9 cellular contexts compared by ENCODE assay signal in the genomic region with DNA sequence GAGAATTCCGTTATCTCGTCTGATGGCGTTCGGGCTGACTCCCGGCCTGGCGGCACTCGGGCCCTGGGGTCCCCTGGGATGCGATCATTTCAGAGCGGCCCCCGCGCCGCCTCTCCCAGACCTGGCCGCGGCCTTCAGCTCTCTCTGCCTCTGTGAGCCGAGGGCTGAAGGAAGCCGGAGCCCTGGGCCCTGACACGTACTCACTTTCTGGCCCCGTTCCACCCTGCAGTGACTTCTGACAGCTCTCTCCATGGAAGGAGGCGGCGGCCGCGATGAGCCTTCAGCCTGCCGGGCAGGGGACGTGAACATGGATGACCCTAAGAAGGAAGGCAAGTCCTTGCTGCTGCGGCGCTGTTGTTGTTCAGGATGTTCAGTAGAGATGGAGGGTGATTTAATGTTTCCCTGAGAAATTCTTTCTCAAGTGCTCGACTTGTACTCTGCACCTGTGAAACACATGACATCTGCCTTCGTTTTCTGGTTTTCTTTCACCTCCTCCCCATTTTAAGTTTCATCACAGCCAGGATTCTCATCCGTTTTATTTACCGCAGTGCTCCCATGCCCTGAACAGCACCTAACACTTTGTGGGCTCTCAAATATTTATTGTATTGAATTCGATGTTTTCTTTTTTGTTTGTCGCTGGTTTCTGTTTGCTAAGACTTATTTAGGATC. TPM values are rescaled to one million over a fixed set of nuclear protein-coding genes. Genes with fewer than 3 reads are reported as not detected.
DNase-seq lines count a peak whose midpoint lies in the region; ATAC-seq and TF ChIP-seq lines count a peak whose summit lies in the region.
"Had no signal": no experiment of that assay in that cellular context is flagged by ENCODE, and none has a peak within 500 bp of the region (broad histone marks: within the 10 kb centered on the region; RNA-seq: fewer than 3 reads in every experiment).

No MANE protein-coding gene starts in this region.

- H3K4me2 ChIP-seq in PC-3 (ENCODE audit: low read length) (peak overlapping the region; percentile 98), mesenchymal stem cell (ENCODE audit: low read length, poor library complexity, severe bottlenecking) (peak overlapping the region; percentile 98)

- no peak overlapping the region for H2BK5ac ChIP-seq in mesenchymal stem cell (ENCODE audit: low read depth, low read length, poor library complexity, severe bottlenecking)

- intact Hi-C loops in PC-3 (cut with micrococcal nuclease) = loop anchor here (5.0 kb wide), 1 partner anchor 175 kb away; no protein-coding TSS in a partner anchor
- intact Hi-C loops in vagina (cut with DNase I) = loop anchor here (5.0 to 10.0 kb wide), 2 partner anchors 175 to 302 kb away; no protein-coding TSS in a partner anchor

- H2AFZ ChIP-seq in PC-3 (ENCODE audit: low read length) (peak overlapping the region; percentile 67), mesenchymal stem cell (ENCODE audit: low read depth, low read length) (peak overlapping the region; percentile 70)

- no peak overlapping the region for H3K18ac ChIP-seq in mesenchymal stem cell (ENCODE audit: low read depth in 1 of 2, low read length in 2 of 2)

- H2BK15ac ChIP-seq in mesenchymal stem cell (ENCODE audit: low read depth, poor library complexity, severe bottlenecking) = no peak overlapping the region

- H3K9me2 ChIP-seq in PC-3 (replicated peaks; ENCODE audit: low read length) = no peaks in the 10 kb centered on the region

- no peaks in the 10 kb centered on the region for H3K9me3 Mint-ChIP-seq in chondrocyte (ENCODE audit: low read depth)

- peak; percentile 4 for ATAC-seq in HG02588 (IDR thresholded peaks at IDR 0.05; ENCODE audit: unreplicated experiment)
- ATAC-seq in PC-3 = peak; percentile 32

- peak overlapping the region; percentile 2 for H4K8ac ChIP-seq in mesenchymal stem cell (ENCODE audit: low read length)

- H3K4ac ChIP-seq in mesenchymal stem cell (ENCODE audit: low read depth in 1 of 2, low read length in 2 of 2) = no peak overlapping the region

- H3K4me1 Mint-ChIP-seq in chondrocyte (ENCODE audit: low read depth) = peaks cover 27% of the 10 kb centered on the region

- H3K36me3 ChIP-seq in PC-3 (ENCODE audit: low read depth, low read length) (peaks cover 18% of the 10 kb centered on the region), mesenchymal stem cell (ENCODE audit: control insufficient read depth in 1 of 2, insufficient read depth in 2 of 2, low read depth in 1 of 2, low read length in 2 of 2) (peaks cover 13 to 19% of the 10 kb centered on the region in 2 experiments), vagina (peaks cover 0 to 6% of the 10 kb centered on the region in 2 donors)

- H3K27ac Mint-ChIP-seq in chondrocyte (ENCODE audit: unreplicated experiment) = peak overlapping the region; percentile 76

- WGBS in mesenchymal stem cell = 6% methylated on average over 29 of the region's 32 CpGs

- no peaks in the 10 kb centered on the region for H3K27me3 ChIP-seq in PC-3 (ENCODE audit: low read length)
- no peaks in the 10 kb centered on the region for H3K27me3 ChIP-seq in mesenchymal stem cell (ENCODE audit: control insufficient read depth in 1 of 2, insufficient read depth in 1 of 2, low read length in 2 of 2)
- H3K27me3 ChIP-seq in vagina = no peaks in the 10 kb centered on the region

- H3K36me3 Mint-ChIP-seq in chondrocyte (ENCODE audit: low read depth) = peaks cover 5% of the 10 kb centered on the region

- CTCF ChIA-PET in PC-3 (lab: Charles Lee) = no interaction called here

- TSS peak; percentile 26 for BruUV-seq in PC-3 (replicated peaks; lab: Mats Ljungman, UMichigan)

- H3K4me3 ChIP-seq in PC-3 (ENCODE audit: low read length) (peak overlapping the region; percentile 84), mesenchymal stem cell (ENCODE audit: insufficient read depth in 1 of 2, low read depth in 1 of 2, low read length in 2 of 2) (peak overlapping the region; percentile 80 to 91), vagina (peak overlapping the region; percentile 60 to 66)

- peak overlapping the region in 1 of 2 experiments; percentile 48 for H3K14ac ChIP-seq in mesenchymal stem cell (ENCODE audit: low read length in 2 of 2)

- no peak overlapping the region for H2BK12ac ChIP-seq in mesenchymal stem cell (ENCODE audit: low read length in 2 of 2)

- peaks cover 39% of the 10 kb centered on the region for H3K79me1 ChIP-seq in mesenchymal stem cell (replicated peaks; ENCODE audit: low read length, poor library complexity, severe bottlenecking)

- POLR2A ChIA-PET in PC-3 (lab: Charles Lee; ENCODE audit: unreplicated experiment) = no interaction called here

- no peak for TF ChIP-seq CTCF in PC-3 (conservative IDR thresholded peaks at IDR 0.05; ENCODE audit: low read depth, low read length)
- TF ChIP-seq CTCF in chondrocyte (IDR thresholded peaks at IDR 0.05) = no peak
- no peak for TF ChIP-seq CTCF in vagina (IDR thresholded peaks at IDR 0.05)

- no peaks in the 10 kb centered on the region for H3K27me3 Mint-ChIP-seq in chondrocyte (ENCODE audit: low read depth)

- peaks cover 13% of the 10 kb centered on the region for H3K4me1 ChIP-seq in PC-3 (ENCODE audit: insufficient read depth, low read length)
- H3K4me1 ChIP-seq in mesenchymal stem cell (ENCODE audit: control insufficient read depth, insufficient read depth, low read depth, low read length) = peaks cover 17% of the 10 kb centered on the region
- H3K4me1 ChIP-seq in vagina = peaks cover 20% of the 10 kb centered on the region

- no peak overlapping the region for H2BK120ac ChIP-seq in mesenchymal stem cell (ENCODE audit: low read depth, low read length)

- peak overlapping the region; percentile 71 for H3K4me3 Mint-ChIP-seq in chondrocyte (ENCODE audit: unreplicated experiment)

- H3K27ac ChIP-seq in PC-3 (ENCODE audit: low read length) (no peak overlapping the region), mesenchymal stem cell (ENCODE audit: low read length, poor library complexity, severe bottlenecking) (no peak overlapping the region), vagina (peak overlapping the region; percentile 93)

- peak overlapping the region; percentile 76 for H3K9ac ChIP-seq in PC-3 (ENCODE audit: low read length)
- peak overlapping the region; percentile 95 for H3K9ac ChIP-seq in mesenchymal stem cell (ENCODE audit: low read length)

- H3K9me3 ChIP-seq in PC-3 (ENCODE audit: low read length) (no peaks in the 10 kb centered on the region), mesenchymal stem cell (ENCODE audit: control insufficient read depth, low read length) (no peaks in the 10 kb centered on the region), vagina (no peaks in the 10 kb centered on the region)

- no peak overlapping the region for H4K91ac ChIP-seq in mesenchymal stem cell (ENCODE audit: low read length)

- H4K20me1 ChIP-seq in PC-3 (ENCODE audit: low read length) = no peaks in the 10 kb centered on the region

- no peak for TF ChIP-seq POLR2A in vagina (IDR thresholded peaks at IDR 0.05)

- H3K23ac ChIP-seq in mesenchymal stem cell (ENCODE audit: low read length in 2 of 2) = no peak overlapping the region

- peaks cover 44% of the 10 kb centered on the region for H3K79me2 ChIP-seq in PC-3 (ENCODE audit: low read length)

- H2AK5ac ChIP-seq in mesenchymal stem cell (ENCODE audit: low read length, severe bottlenecking) = no peak overlapping the region

- DNase-seq in NCI-H345 (lab: John Stamatoyannopoulos, UW) = peak; percentile 29
- DNase-seq in NCI-H345 treated with DMSO at 0.1 percent for 48 hours (lab: John Stamatoyannopoulos, UW; ENCODE audit: unreplicated experiment) = no peak
- DNase-seq in PC-3 = peak; percentile 43
- DNase-seq in chondrocyte (ENCODE audit: low spot score) = peak; percentile 84
- DNase-seq in mesenchymal stem cell = peak; percentile 49
- no peak for DNase-seq in vagina (ENCODE audit: extremely low spot score in 2 of 2)
- no peak for DNase-seq in activated gamma-delta T cell (lab: John Stamatoyannopoulos, UW)

- no peaks in the 10 kb centered on the region for H3F3A ChIP-seq in PC-3 (ENCODE audit: low read length, unreplicated experiment)

RNA-seq across cellular contexts. Expression of gene GTSE1, which starts 0.6 kb away (rescaled TPM):
- total RNA-seq in PC-3 (2014; rRNA removed) (20.6 and 26.4 TPM in 2 replicates), chondrocyte (7.2 to 8.2 TPM (median 7.3 TPM) in 3 replicates), vagina (2.2 TPM)
- polyA plus RNA-seq in mesenchymal stem cell (2013, experiment 1 of 2) = 3.9 TPM
- 3.8 TPM for polyA plus RNA-seq in mesenchymal stem cell (2013, experiment 2 of 2)

RNA-seq across cellular contexts. Expression of gene TTC38, which starts 29.5 kb away (rescaled TPM):
- total RNA-seq in PC-3 (2014; rRNA removed) (26.8 and 41.4 TPM in 2 replicates), chondrocyte (13.8 to 19.6 TPM (median 16.5 TPM) in 3 replicates), vagina (58.7 TPM)
- polyA plus RNA-seq in mesenchymal stem cell (2013, experiment 1 of 2) = 14.3 TPM
- polyA plus RNA-seq in mesenchymal stem cell (2013, experiment 2 of 2) = 14.1 TPM

RNA-seq across cellular contexts. Expression of gene PKDREJ, which starts 34.1 kb away (rescaled TPM):
- total RNA-seq in PC-3 (2014; rRNA removed) = not detected in 2 replicates
- total RNA-seq in chondrocyte = 0.05 to 0.08 TPM (median 0.07 TPM) in 3 replicates
- polyA plus RNA-seq in mesenchymal stem cell (2013, experiment 1 of 2) = under 0.01 TPM
- polyA plus RNA-seq in mesenchymal stem cell (2013, experiment 2 of 2) = under 0.01 TPM
- not detected for total RNA-seq in vagina
- total RNA-seq: glomerular endothelial cell had no signal

RNA-seq across cellular contexts. Expression of gene TRMU, which starts 38.2 kb away (rescaled TPM):
- 63.5 and 63.6 TPM in 2 replicates for total RNA-seq in PC-3 (2014; rRNA removed)
- total RNA-seq in chondrocyte = 26.5 to 39.2 TPM (median 27.3 TPM) in 3 replicates
- polyA plus RNA-seq in mesenchymal stem cell (2013, experiment 1 of 2) = 15.7 TPM
- 15.2 TPM for polyA plus RNA-seq in mesenchymal stem cell (2013, experiment 2 of 2)
- 37.1 TPM for total RNA-seq in vagina

RNA-seq across cellular contexts. Expression of gene CDPF1, which starts 47.2 kb away (rescaled TPM):
- 14.1 and 21.0 TPM in 2 replicates for total RNA-seq in PC-3 (2014; rRNA removed)
- total RNA-seq in chondrocyte = 7.7 to 11.2 TPM (median 9.9 TPM) in 3 replicates
- polyA plus RNA-seq in mesenchymal stem cell (2013, experiment 1 of 2) = 9.7 TPM
- polyA plus RNA-seq in mesenchymal stem cell (2013, experiment 2 of 2) = 9.2 TPM
- 22.1 TPM for total RNA-seq in vagina

Comparison
In these comparisons a context has a peak if more than half of its experiments do, and no peak if none do; other contexts are left out.
1. DNase-seq: peak in NCI-H345 (single experiment), PC-3 (single experiment), chondrocyte (single experiment) and mesenchymal stem cell (single experiment); none in NCI-H345 treated with DMSO at 0.1 percent for 48 hours (single experiment), vagina (0 of 2) and activated gamma-delta T cell (single experiment).
2. Peak in every context shown above with its lines, with median percentiles within 50 percentile points of each other: H3K4me3 ChIP-seq.